ENCODE assay signal across 26 cellular contexts in the genomic region with DNA sequence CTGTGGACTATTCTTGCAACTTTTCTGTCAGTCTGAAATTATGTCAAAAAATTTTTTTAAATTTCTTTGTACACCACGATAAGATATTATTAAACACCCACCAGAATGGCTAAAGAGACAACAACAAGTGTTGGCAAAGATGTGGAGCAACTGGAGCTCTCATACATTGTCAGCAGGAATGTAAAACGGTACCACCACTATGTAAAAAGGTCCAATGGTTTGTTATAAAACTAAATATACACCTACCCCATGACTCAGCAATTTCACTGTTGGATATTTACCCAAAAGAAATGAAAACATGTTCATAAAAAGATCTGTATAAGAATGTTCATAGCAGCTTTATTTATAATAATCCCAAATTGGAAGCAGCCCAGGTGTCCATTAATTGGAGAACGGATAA.
"Had no signal": no experiment of that assay in that cellular context is flagged by ENCODE, and none has a peak within 500 bp of the region (broad histone marks: within the 10 kb centered on the region; RNA-seq: fewer than 3 reads in every experiment).

No MANE protein-coding gene starts in this region.

- H3K27me3 ChIP-seq: adrenal gland, body of pancreas, breast epithelium, Peyer's patch had no signal

- H3K4me3 Mint-ChIP-seq: activated CD4-positive, alpha-beta T cell treated with anti-CD3 and anti-CD28 coated beads, Interleukin-2, amount 10 ng/mL, durations not matched to agents 24 days and 14 days; activated CD8-positive, alpha-beta T cell treated with anti-CD3 and anti-CD28 coated beads for 36 hours; activated T-cell treated with anti-CD3 and anti-CD28 coated beads, Interleukin-2, amount 50 U/mL, for 72 hours; activated T-helper 17 cell treated with anti-CD3 and anti-CD28 coated beads, Interleukin-2, amount 50 U/mL, for 72 hours; T-helper 1 cell treated with Interleukin-12 subunit alpha and Interleukin-12 subunit beta and Interleukin-4 antibody, amounts not matched to agents 30 μg/mL and 1 μg/mL, for 36 hours; T-helper 2 cell treated with Interferon-gamma antibody and Interleukin-4, amounts not matched to agents 5 μg/mL and 100 μg/mL, for 36 hours had no signal

- DNase-seq: activated CD4-positive, alpha-beta T cell treated with anti-CD3 and anti-CD28 coated beads, Interleukin-2, amount 10 ng/mL, durations not matched to agents 24 days and 14 days; activated CD4-positive, alpha-beta T cell treated with anti-CD3 and anti-CD28 coated beads, Interleukin-2, amount 50 U/mL, for 4 hours; activated CD8-positive, alpha-beta T cell treated with anti-CD3 and anti-CD28 coated beads for 36 hours; activated effector memory CD4-positive, alpha-beta T cell treated with anti-CD3 and anti-CD28 coated beads, Interleukin-2, amount 50 U/mL, for 16 hours; activated naive CD4-positive, alpha-beta T cell; activated T-cell treated with anti-CD3 and anti-CD28 coated beads, Interleukin-2, amount 50 U/mL, for 1 hour; activated T-cell treated with anti-CD3 and anti-CD28 coated beads, Interleukin-2, amount 50 U/mL, for 72 hours; adrenal gland; body of pancreas; MM.1S; MV-4-11; NCI-H1092; NCI-H1436 treated with DMSO at 0.1 percent for 48 hours; NCI-H1694 treated with DMSO at 0.1 percent for 48 hours; NCI-H2029; NCI-H345; NCI-H524 treated with DMSO at 0.1 percent for 48 hours; Peyer's patch; Right ventricle myocardium superior had no signal

- H3K9me3 Mint-ChIP-seq: activated CD4-positive, alpha-beta T cell treated with anti-CD3 and anti-CD28 coated beads, Interleukin-2, amount 10 ng/mL, durations not matched to agents 24 days and 14 days; activated CD8-positive, alpha-beta T cell treated with anti-CD3 and anti-CD28 coated beads for 36 hours; activated naive CD4-positive, alpha-beta T cell treated with anti-CD3 and anti-CD28 coated beads, Interleukin-2, amount 50 U/mL, for 72 hours; activated T-cell treated with anti-CD3 and anti-CD28 coated beads, Interleukin-2, amount 50 U/mL, for 72 hours; activated T-helper 17 cell treated with anti-CD3 and anti-CD28 coated beads, Interleukin-2, amount 50 U/mL, for 72 hours; T-helper 1 cell treated with Interleukin-12 subunit alpha and Interleukin-12 subunit beta and Interleukin-4 antibody, amounts not matched to agents 30 μg/mL and 1 μg/mL, for 36 hours; T-helper 2 cell treated with Interferon-gamma antibody and Interleukin-4, amounts not matched to agents 5 μg/mL and 100 μg/mL, for 36 hours had no signal

- H3K27ac Mint-ChIP-seq: activated CD4-positive, alpha-beta T cell treated with anti-CD3 and anti-CD28 coated beads, Interleukin-2, amount 10 ng/mL, durations not matched to agents 24 days and 14 days; activated CD8-positive, alpha-beta T cell treated with anti-CD3 and anti-CD28 coated beads for 36 hours; activated T-cell treated with anti-CD3 and anti-CD28 coated beads, Interleukin-2, amount 50 U/mL, for 72 hours; activated T-helper 17 cell treated with anti-CD3 and anti-CD28 coated beads, Interleukin-2, amount 50 U/mL, for 72 hours; T-helper 1 cell treated with Interleukin-12 subunit alpha and Interleukin-12 subunit beta and Interleukin-4 antibody, amounts not matched to agents 30 μg/mL and 1 μg/mL, for 36 hours; T-helper 2 cell treated with Interferon-gamma antibody and Interleukin-4, amounts not matched to agents 5 μg/mL and 100 μg/mL, for 36 hours had no signal

- H3K4me3 ChIP-seq: adrenal gland, body of pancreas, breast epithelium, Peyer's patch had no signal

- FAIRE-seq: astrocyte, TTC549 had no signal

- ATAC-seq: activated CD8-positive, alpha-beta T cell treated with anti-CD3 and anti-CD28 coated beads for 36 hours; activated naive CD4-positive, alpha-beta T cell treated with anti-CD3 and anti-CD28 coated beads, Interleukin-2, amount 50 U/mL, for 72 hours; activated T-cell treated with anti-CD3 and anti-CD28 coated beads, Interleukin-2, amount 50 U/mL, for 72 hours; activated T-helper 17 cell treated with anti-CD3 and anti-CD28 coated beads, Interleukin-2, amount 50 U/mL, for 72 hours; body of pancreas had no signal

- H3K27me3 Mint-ChIP-seq: activated CD4-positive, alpha-beta T cell treated with anti-CD3 and anti-CD28 coated beads, Interleukin-2, amount 10 ng/mL, durations not matched to agents 24 days and 14 days; activated CD8-positive, alpha-beta T cell treated with anti-CD3 and anti-CD28 coated beads for 36 hours; activated T-helper 17 cell treated with anti-CD3 and anti-CD28 coated beads, Interleukin-2, amount 50 U/mL, for 72 hours had no signal

- H3K36me3 ChIP-seq: breast epithelium had no signal

- H3K27ac ChIP-seq: adrenal gland, body of pancreas, breast epithelium, Peyer's patch had no signal

- H3K4me1 ChIP-seq: breast epithelium had no signal

- H3K9me3 ChIP-seq: adrenal gland, body of pancreas, breast epithelium, Peyer's patch had no signal
